ENCODE assay signal across 8 cellular contexts in the genomic region with DNA sequence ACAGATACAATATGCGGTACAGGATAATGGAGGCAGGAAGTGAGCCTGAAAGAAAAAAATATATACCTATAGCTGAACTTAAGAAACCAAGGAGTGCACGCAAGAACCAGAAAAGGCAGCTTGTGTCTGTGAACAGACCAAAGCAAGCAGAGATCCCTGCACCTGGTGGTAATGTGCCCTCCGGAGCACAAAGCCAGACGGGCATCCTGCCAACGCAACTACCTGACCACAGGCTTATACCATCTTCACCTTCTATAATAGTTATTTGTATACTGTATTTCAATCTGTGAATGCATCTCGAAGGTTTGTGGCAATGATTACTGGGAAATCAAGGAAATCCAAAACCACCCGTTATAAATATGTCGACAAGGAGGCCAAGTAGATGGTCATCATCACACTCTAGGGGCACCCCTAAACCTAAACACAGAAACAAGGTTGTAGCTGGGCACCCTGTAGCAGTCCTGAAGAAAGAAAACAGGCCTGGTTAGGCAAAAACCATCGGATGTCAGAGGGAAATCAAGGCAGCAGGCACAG. TPM values are rescaled to one million over a fixed set of nuclear protein-coding genes. Genes with fewer than 3 reads are reported as not detected.
DNase-seq lines count a peak whose midpoint lies in the region; ATAC-seq, FAIRE-seq and TF ChIP-seq lines count a peak whose summit lies in the region.

No MANE protein-coding gene starts in this region.

- H3K9ac ChIP-seq in HUES48 (ENCODE audit: low read depth, low read length) (peak overlapping the region; percentile 58), keratinocyte (ENCODE audit: control insufficient read depth, extremely low read depth, insufficient read depth, low read length) (peak overlapping the region; percentile 88)

- no peak for FAIRE-seq in keratinocyte (lab: Jason Lieb, UNC)

- no peaks in the 10 kb centered on the region for H4K20me1 ChIP-seq in keratinocyte (ENCODE audit: control insufficient read depth, extremely low read depth, insufficient read depth, low read length)

- no peaks in the 10 kb centered on the region for H3K27me3 ChIP-seq in HUES48 (ENCODE audit: control insufficient read depth, insufficient read depth, low read length)
- no peaks in the 10 kb centered on the region for H3K27me3 ChIP-seq in keratinocyte (ENCODE audit: control insufficient read depth, extremely low read depth, insufficient read depth, low read length)

- in situ Hi-C loops in astrocyte of the spinal cord (cut with HindIII; ENCODE audit: low sequenced_read_pairs) = no loop called here

- H3K4me3 ChIP-seq in HUES48 (ENCODE audit: low read depth, low read length) (peak overlapping the region; percentile 65), astrocyte of the spinal cord (ENCODE audit: low read depth, low read length) (peak overlapping the region; percentile 74), keratinocyte (ENCODE audit: control insufficient read depth in 2 of 3, extremely low read depth in 1 of 3, insufficient read depth in 2 of 3, low read depth in 1 of 3, low read length in 3 of 3) (peak overlapping the region; percentile 74 to 93 (median 87))

- H3K4me2 ChIP-seq in keratinocyte (ENCODE audit: control insufficient read depth, extremely low read depth, insufficient read depth, low read depth, low read length) = peak overlapping the region; percentile 87

- H3K4me1 ChIP-seq in HUES48 (ENCODE audit: control insufficient read depth, insufficient read depth, low read length) (peaks cover 16% of the 10 kb centered on the region; the same call in 1 of the 2 replicates), keratinocyte (ENCODE audit: control insufficient read depth, extremely low read depth, insufficient read depth, low read length) (no peaks in the 10 kb centered on the region)

- peak overlapping the region; percentile 90 for H2AFZ ChIP-seq in keratinocyte (ENCODE audit: control insufficient read depth, low read length)

- no peaks in the 10 kb centered on the region for H3K9me3 ChIP-seq in HUES48 (ENCODE audit: control insufficient read depth, insufficient read depth, low read length)
- no peaks in the 10 kb centered on the region for H3K9me3 ChIP-seq in keratinocyte (ENCODE audit: control insufficient read depth, low read depth, low read length)

- DNase-seq in DMS153 treated with DMSO at 0.1 percent for 48 hours (lab: John Stamatoyannopoulos, UW; ENCODE audit: unreplicated experiment) (peak; percentile 73), SW480 (ENCODE audit: low spot score) (peak; percentile 40), astrocyte of the spinal cord (ENCODE audit: low read depth, low spot score) (peak; percentile 25), keratinocyte (ENCODE audit: low read depth, low spot score) (no peak), OCI-M2 (lab: John Stamatoyannopoulos, UW; ENCODE audit: unreplicated experiment) (no peak)
- DNase-seq in stimulated activated CD4-positive, alpha-beta T cell treated with anti-CD3 and anti-CD28 coated beads, Interleukin-15, amount 100 ng/mL, for 24 hours = peak; percentile 51

- peak overlapping the region; percentile 91 for H3K27ac ChIP-seq in HUES48 (ENCODE audit: low read depth, low read length)
- H3K27ac ChIP-seq in keratinocyte (ENCODE audit: control insufficient read depth, insufficient read depth, low read length) = peak overlapping the region; percentile 85

- dilution Hi-C loops in keratinocyte (cut with MboI; ENCODE audit: extremely low pct_ligation_motif_present, low sequenced_read_pairs) = no loop called here

- H3K79me2 ChIP-seq in keratinocyte (ENCODE audit: control insufficient read depth, insufficient read depth, low read length) = peaks cover 33% of the 10 kb centered on the region

- H3K36me3 ChIP-seq in HUES48 (ENCODE audit: control insufficient read depth, insufficient read depth, low read length) = no peaks in the 10 kb centered on the region
- H3K36me3 ChIP-seq in keratinocyte (ENCODE audit: control insufficient read depth in 2 of 2, extremely low read depth in 1 of 2, insufficient read depth in 2 of 2, low read length in 2 of 2) = no peaks in the 10 kb centered on the region

- ATAC-seq in GM21528 (IDR thresholded peaks at IDR 0.05; ENCODE audit: low FRiP score, unreplicated experiment) = peak; percentile 27

- TF ChIP-seq CTCF in astrocyte of the spinal cord (IDR thresholded peaks at IDR 0.05; ENCODE audit: low read depth, low read length) (no peak), keratinocyte (optimal IDR thresholded peaks at IDR 0.05 in 1 of 3, IDR thresholded peaks at IDR 0.05 in 1 of 3, conservative IDR thresholded peaks at IDR 0.05 in 1 of 3; ENCODE audit: extremely low read depth in 1 of 3, insufficient read depth in 2 of 3, low read length in 3 of 3) (no peak)

- no peaks in the 10 kb centered on the region for H3K9me1 ChIP-seq in keratinocyte (ENCODE audit: control insufficient read depth, extremely low read depth, insufficient read depth, low read length)

RNA-seq across cellular contexts. Expression of a gene that starts 0.8 kb away (rescaled TPM):
- polyA plus RNA-seq in keratinocyte = 12.5 to 19.9 TPM (median 17.4 TPM) in 3 replicates
- polyA plus RNA-seq in keratinocyte (2011; ENCODE audit: low read depth) = 4.9 TPM
- 8.3 and 18.9 TPM in 2 replicates for polyA plus RNA-seq in keratinocyte (2011; cell fraction: cytosol; rRNA removed)
- 19.7 and 23.0 TPM in 2 replicates for polyA plus RNA-seq in keratinocyte (2011; cell fraction: nucleus; rRNA removed)
- polyA plus RNA-seq in keratinocyte (2012; ENCODE audit: low replicate concordance) = 7.4 and 7.7 TPM in 2 replicates
- polyA minus RNA-seq in keratinocyte = 7.6 to 28.2 TPM (median 25.0 TPM) in 3 replicates
- 8.8 TPM for polyA minus RNA-seq in keratinocyte (2011; cell fraction: cytosol; rRNA and poly(A)+ RNA removed)
- 14.2 and 32.6 TPM in 2 replicates for polyA minus RNA-seq in keratinocyte (2011; cell fraction: nucleus; rRNA and poly(A)+ RNA removed)

Comparison
In these comparisons a context has a peak if more than half of its experiments do, and no peak if none do; other contexts are left out.
1. DNase-seq: peak in DMS153 treated with DMSO at 0.1 percent for 48 hours (single experiment), SW480 (single experiment), astrocyte of the spinal cord (single experiment) and stimulated activated CD4-positive, alpha-beta T cell treated with anti-CD3 and anti-CD28 coated beads, Interleukin-15, amount 100 ng/mL, for 24 hours (single experiment); none in keratinocyte (single experiment) and OCI-M2 (single experiment).
2. Peak in every context shown above with its lines, with median percentiles within 50 percentile points of each other: H3K4me3 ChIP-seq.